In the genomic region with DNA sequence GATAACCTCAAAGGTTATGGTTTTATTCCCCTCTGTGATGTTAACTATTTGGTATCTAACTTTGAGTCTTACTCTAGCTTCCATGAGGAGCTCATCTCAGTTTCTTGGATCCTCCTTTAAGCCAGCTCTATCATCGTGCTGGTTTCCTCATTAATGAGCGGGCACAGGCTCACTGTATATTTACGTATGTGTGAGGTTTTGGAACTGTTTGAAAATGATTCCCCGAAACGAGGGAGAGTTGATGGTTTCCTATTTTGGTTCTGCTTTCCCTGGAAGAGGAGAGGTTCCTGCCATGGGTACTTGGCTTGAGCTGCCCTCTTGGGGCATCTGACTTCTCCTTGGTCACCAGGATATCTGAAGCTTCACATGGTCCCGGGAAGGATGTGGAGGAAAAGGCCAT, we compare ENCODE assay signal across 19 cellular contexts. TPM values are rescaled to one million over a fixed set of nuclear protein-coding genes. Genes with fewer than 3 reads are reported as not detected.
DNase-seq lines count a peak whose midpoint lies in the region; ATAC-seq and TF ChIP-seq lines count a peak whose summit lies in the region.
"Had no signal": no experiment of that assay in that cellular context is flagged by ENCODE, and none has a peak within 500 bp of the region (broad histone marks: within the 10 kb centered on the region; RNA-seq: fewer than 3 reads in every experiment).

No MANE protein-coding gene starts in this region.

- CTCF ChIA-PET in activated CD4-positive, alpha-beta memory T cell treated with anti-CD3 and anti-CD28 coated beads, Interleukin-2, amount 10 ng/mL, durations not matched to agents 7 days and 5 days (lab: Charles Lee): interaction anchor here (0.9 to 2.7 kb wide), 9 partner anchors 9 to 517 kb away, joined by 3 to 9 read pairs (median 3); partner anchors contain the start of gene PIK3R5

- H3K9ac ChIP-seq in DND-41 (ENCODE audit: low read depth, low read length): no peak overlapping the region

- H4K20me1 ChIP-seq in DND-41 (ENCODE audit: insufficient read depth, low read length): no peaks in the 10 kb centered on the region; the same call in 1 of the 2 replicates

- no peak overlapping the region for H2AFZ ChIP-seq in DND-41 (ENCODE audit: low read depth, low read length)

- peaks cover 67% of the 10 kb centered on the region for H3K4me1 ChIP-seq in CD4-positive, CD25-positive, alpha-beta regulatory T cell (ENCODE audit: control insufficient read depth, insufficient read depth, low read length, poor library complexity, severe bottlenecking)
- peaks cover 44% of the 10 kb centered on the region for H3K4me1 ChIP-seq in DND-41 (ENCODE audit: insufficient read depth, low read length)
- H3K4me1 ChIP-seq: ascending aorta, SJCRH30, suprapubic skin had no signal

- TF ChIP-seq CTCF in DND-41 (IDR thresholded peaks at IDR 0.05; ENCODE audit: borderline replicate concordance, extremely low read depth, low read length, poor library complexity, severe bottlenecking): no peak

- no peak overlapping the region for H3K4me3 ChIP-seq in CD4-positive, CD25-positive, alpha-beta regulatory T cell (ENCODE audit: low read depth, low read length)
- no peak overlapping the region for H3K4me3 ChIP-seq in DND-41 (ENCODE audit: low read depth in 1 of 2, low read length in 2 of 2)
- H3K4me3 ChIP-seq: ascending aorta, lung, SJCRH30, suprapubic skin had no signal

- H3K36me3 ChIP-seq in CD4-positive, CD25-positive, alpha-beta regulatory T cell (ENCODE audit: control insufficient read depth, insufficient read depth, low read length): peaks cover 67% of the 10 kb centered on the region
- peaks cover 59% of the 10 kb centered on the region for H3K36me3 ChIP-seq in DND-41 (ENCODE audit: insufficient read depth, low read length)
- H3K36me3 ChIP-seq: ascending aorta, SJCRH30, suprapubic skin had no signal

- H3K79me2 ChIP-seq in DND-41 (ENCODE audit: insufficient read depth, low read length): peaks cover 2% of the 10 kb centered on the region; the same call in 1 of the 2 replicates

- no peak overlapping the region for H3K4me2 ChIP-seq in DND-41 (ENCODE audit: insufficient read depth, low read length)

- POLR2A ChIA-PET in activated CD4-positive, alpha-beta memory T cell treated with anti-CD3 and anti-CD28 coated beads, Interleukin-2, amount 10 ng/mL, durations not matched to agents 7 days and 5 days (lab: Charles Lee): interaction anchor here (0.9 to 2.9 kb wide), 8 partner anchors 10 to 727 kb away, joined by 3 to 17 read pairs (median 10); partner anchors contain the start of gene PIK3R5

- H3K9me3 Mint-ChIP-seq in CD4-positive, CD25-positive, alpha-beta regulatory T cell: peaks cover 0 to 3% (median 0%) of the 10 kb centered on the region in 7 donors
- H3K9me3 Mint-ChIP-seq in activated CD4-positive, alpha-beta memory T cell treated with anti-CD3 and anti-CD28 coated beads, Interleukin-2, amount 10 ng/mL, durations not matched to agents 7 days and 5 days: no peaks in the 10 kb centered on the region
- no peaks in the 10 kb centered on the region for H3K9me3 Mint-ChIP-seq in naive B cell
- H3K9me3 Mint-ChIP-seq: nephron had no signal

- peak overlapping the region in 3 of 4 donors; percentile 70 to 85 (median 75) for H3K4me3 Mint-ChIP-seq in CD4-positive, CD25-positive, alpha-beta regulatory T cell
- H3K4me3 Mint-ChIP-seq in activated CD4-positive, alpha-beta memory T cell treated with anti-CD3 and anti-CD28 coated beads, Interleukin-2, amount 10 ng/mL, durations not matched to agents 7 days and 5 days: peak overlapping the region; percentile 12
- peak overlapping the region in 6 of 8 donors; percentile 48 to 78 (median 56) for H3K4me3 Mint-ChIP-seq in naive B cell
- H3K4me3 Mint-ChIP-seq: nephron had no signal

- peaks cover 68% of the 10 kb centered on the region for H3K36me3 Mint-ChIP-seq in CD4-positive, CD25-positive, alpha-beta regulatory T cell
- peaks cover 82% of the 10 kb centered on the region for H3K36me3 Mint-ChIP-seq in activated CD4-positive, alpha-beta memory T cell treated with anti-CD3 and anti-CD28 coated beads, Interleukin-2, amount 10 ng/mL, durations not matched to agents 7 days and 5 days (ENCODE audit: low read depth)
- peaks cover 20 to 21% of the 10 kb centered on the region in 2 donors for H3K36me3 Mint-ChIP-seq in naive B cell

- H3K27me3 Mint-ChIP-seq in CD4-positive, CD25-positive, alpha-beta regulatory T cell: no peaks in the 10 kb centered on the region
- H3K27me3 Mint-ChIP-seq in activated CD4-positive, alpha-beta memory T cell treated with anti-CD3 and anti-CD28 coated beads, Interleukin-2, amount 10 ng/mL, durations not matched to agents 7 days and 5 days: no peaks in the 10 kb centered on the region
- no peaks in the 10 kb centered on the region for H3K27me3 Mint-ChIP-seq in naive B cell

- peaks cover 14 to 72% (median 64%) of the 10 kb centered on the region in 4 donors for H3K4me1 Mint-ChIP-seq in CD4-positive, CD25-positive, alpha-beta regulatory T cell
- peaks cover 67% of the 10 kb centered on the region for H3K4me1 Mint-ChIP-seq in activated CD4-positive, alpha-beta memory T cell treated with anti-CD3 and anti-CD28 coated beads, Interleukin-2, amount 10 ng/mL, durations not matched to agents 7 days and 5 days
- H3K4me1 Mint-ChIP-seq in naive B cell: peaks cover 58 to 66% (median 64%) of the 10 kb centered on the region in 3 donors
- H3K4me1 Mint-ChIP-seq: nephron had no signal

- ATAC-seq in CD4-positive, CD25-positive, alpha-beta regulatory T cell (ENCODE audit: low read depth in 2 of 2): no peak
- ATAC-seq in DND-41 (ENCODE audit: insufficient read depth, low read depth) (no peak), naive B cell (ENCODE audit: low read depth in 2 of 2) (no peak), GM19395 (IDR thresholded peaks at IDR 0.05; ENCODE audit: unreplicated experiment) (no peak)

- H3K27me3 ChIP-seq in CD4-positive, CD25-positive, alpha-beta regulatory T cell (ENCODE audit: control insufficient read depth, insufficient read depth, low read length): no peaks in the 10 kb centered on the region
- no peaks in the 10 kb centered on the region for H3K27me3 ChIP-seq in DND-41 (ENCODE audit: insufficient read depth, low read length, poor library complexity)
- H3K27me3 ChIP-seq: ascending aorta, SJCRH30 had no signal

- no peak for DNase-seq in CD4-positive, CD25-positive, alpha-beta regulatory T cell
- no peak for DNase-seq in DND-41
- DNase-seq in activated CD4-positive, alpha-beta memory T cell treated with anti-CD3 and anti-CD28 coated beads, Interleukin-2, amount 10 ng/mL, durations not matched to agents 7 days and 5 days: no peak
- DNase-seq in naive B cell: no peak
- no peak for DNase-seq in SHP77 (lab: John Stamatoyannopoulos, UW)
- no peak for DNase-seq in NCI-H1930 (lab: John Stamatoyannopoulos, UW)
- DNase-seq: H7, NCI-H1694, NCI-H446, SJCRH30 had no signal

- H3K9me3 ChIP-seq in CD4-positive, CD25-positive, alpha-beta regulatory T cell (ENCODE audit: control insufficient read depth in 2 of 2, low read length in 2 of 2): no peaks in the 10 kb centered on the region
- no peaks in the 10 kb centered on the region for H3K9me3 ChIP-seq in DND-41 (ENCODE audit: insufficient read depth, low read length, severe bottlenecking)
- H3K9me3 ChIP-seq: ascending aorta, SJCRH30, suprapubic skin had no signal

- H3K27ac ChIP-seq in CD4-positive, CD25-positive, alpha-beta regulatory T cell (ENCODE audit: insufficient read depth, low read length, poor library complexity, severe bottlenecking): peak overlapping the region; percentile 92
- peak overlapping the region; percentile 58 for H3K27ac ChIP-seq in DND-41 (ENCODE audit: low read length)
- H3K27ac ChIP-seq: ascending aorta, SJCRH30, suprapubic skin, VCaP had no signal

- H3K27ac Mint-ChIP-seq in CD4-positive, CD25-positive, alpha-beta regulatory T cell: peak overlapping the region; percentile 60 to 98 (median 95)
- peak overlapping the region; percentile 77 for H3K27ac Mint-ChIP-seq in activated CD4-positive, alpha-beta memory T cell treated with anti-CD3 and anti-CD28 coated beads, Interleukin-2, amount 10 ng/mL, durations not matched to agents 7 days and 5 days
- H3K27ac Mint-ChIP-seq in naive B cell: peak overlapping the region in 5 of 6 donors; percentile 68 to 96 (median 93)
- H3K27ac Mint-ChIP-seq: nephron had no signal

RNA-seq across cellular contexts. Expression of gene PIK3R6, which starts 32.7 kb away (rescaled TPM):
- total RNA-seq in CD4-positive, CD25-positive, alpha-beta regulatory T cell: 1.1 TPM
- polyA plus RNA-seq in CD4-positive, CD25-positive, alpha-beta regulatory T cell: not detected
- 1 to 10 TPM; 2.0 to 2.2 TPM for total RNA-seq in activated CD4-positive, alpha-beta memory T cell treated with anti-CD3 and anti-CD28 coated beads, Interleukin-2, amount 10 ng/mL, durations not matched to agents 7 days and 5 days
- under 1 TPM in 2 of 6 donors, not detected in 4; 0.18 to 0.30 TPM for polyA plus RNA-seq in naive B cell (ENCODE audit: low read depth in 6 of 6)
- total RNA-seq: epithelial cell of proximal tubule, HT-29, renal cortical epithelial cell, SJCRH30 had no signal

Comparison
In these comparisons a context has a peak if more than half of its experiments do, and no peak if none do; other contexts are left out.
1. H3K4me3 Mint-ChIP-seq: peak in every context shown above with its lines; median percentile 75 in CD4-positive, CD25-positive, alpha-beta regulatory T cell; 56 in naive B cell; 12 in activated CD4-positive, alpha-beta memory T cell treated with anti-CD3 and anti-CD28 coated beads, Interleukin-2, amount 10 ng/mL, durations not matched to agents 7 days and 5 days.